Comparison of ENCODE assay signal across 8 cellular contexts in genomic region chr19:38134538-38135149, GRCh38.
DNase-seq lines count a peak whose midpoint lies in the region; ATAC-seq and TF ChIP-seq lines count a peak whose summit lies in the region.

No MANE protein-coding gene starts in this region.

- H3K4me3 ChIP-seq in IMR-90 (ENCODE audit: insufficient read depth, low read depth, low read length), result no peak overlapping the region

- H3K9me1 ChIP-seq in IMR-90 (ENCODE audit: insufficient read depth, low read length), result peaks cover 6% of the 10 kb centered on the region; the same call in 1 of the 2 replicates

- H3K56ac ChIP-seq in IMR-90 (ENCODE audit: extremely low read depth, insufficient read depth, low read length), result no peak overlapping the region

- H2AK5ac ChIP-seq in IMR-90 (ENCODE audit: low read depth, low read length), result no peak overlapping the region

- H2AK9ac ChIP-seq in IMR-90 (replicated peaks; ENCODE audit: low read depth, low read length, poor library complexity), result no peak overlapping the region

- no peak overlapping the region for H2BK5ac ChIP-seq in IMR-90 (ENCODE audit: low read depth, low read length, poor library complexity, severe bottlenecking)

- H3K36me3 ChIP-seq in IMR-90 (ENCODE audit: control insufficient read depth, insufficient read depth, low read length), result peaks cover 6% of the 10 kb centered on the region

- in situ Hi-C loops in IMR-90 (cut with MboI; ENCODE audit: low sequenced_read_pairs), result no loop called here

- H3K27me3 ChIP-seq in IMR-90 (ENCODE audit: control insufficient read depth, insufficient read depth, low read length), result no peaks in the 10 kb centered on the region

- no peak overlapping the region for H2BK120ac ChIP-seq in IMR-90 (ENCODE audit: low read depth, low read length)

- no peak overlapping the region for H2BK20ac ChIP-seq in IMR-90 (ENCODE audit: low read depth, low read length)

- TF ChIP-seq RAD21 in IMR-90 (IDR thresholded peaks at IDR 0.05; ENCODE audit: low read length), result peak; percentile 23; the same call in 1 of the 2 replicates

- no peak overlapping the region for H3K27ac ChIP-seq in IMR-90 (ENCODE audit: insufficient read depth, low read length)

- POLR2A ChIA-PET in IMR-90 (lab: Charles Lee; ENCODE audit: unreplicated experiment), result no interaction called here
- POLR2A ChIA-PET in activated CD4-positive, alpha-beta T cell treated with anti-CD3 and anti-CD28 coated beads, Interleukin-2, amount 10 ng/mL, durations not matched to agents 7 days and 5 days (lab: Charles Lee), result no interaction called here

- H3K4ac ChIP-seq in IMR-90 (ENCODE audit: low read depth, low read length), result no peak overlapping the region

- 0 out of 2 replicates have a peak, but pooled peaks have one; percentile 42 for ATAC-seq in IMR-90 (ENCODE audit: low read depth)
- ATAC-seq in HG02642 (IDR thresholded peaks at IDR 0.05; ENCODE audit: poor library complexity, unreplicated experiment), result no peak

- no peak for TF ChIP-seq POLR2A in IMR-90 (IDR thresholded peaks at IDR 0.05; ENCODE audit: low read depth, low read length)

- CTCF ChIA-PET in IMR-90 (lab: Yijun Ruan, JAX), result interaction anchor here (0.6 to 1.2 kb wide), 4 partner anchors 15 to 131 kb away, joined by 3 to 7 read pairs (median 5); no protein-coding TSS in a partner anchor
- CTCF ChIA-PET in activated CD4-positive, alpha-beta T cell treated with anti-CD3 and anti-CD28 coated beads, Interleukin-2, amount 10 ng/mL, durations not matched to agents 7 days and 5 days (lab: Charles Lee), result interaction anchor here (1.0 to 2.8 kb wide), 5 partner anchors 8 to 114 kb away, joined by 3 to 7 read pairs (median 3); no protein-coding TSS in a partner anchor

- H3K4me3 Mint-ChIP-seq in activated CD4-positive, alpha-beta T cell treated with anti-CD3 and anti-CD28 coated beads, Interleukin-2, amount 10 ng/mL, durations not matched to agents 7 days and 5 days, result no peak overlapping the region

- H3K79me1 ChIP-seq in IMR-90 (ENCODE audit: low read depth in 1 of 2, low read length in 2 of 2), result peaks cover 4 to 40% of the 10 kb centered on the region in 2 experiments; a peak in 3 of 4 replicates

- no peak overlapping the region for H2AFZ ChIP-seq in IMR-90 (replicated peaks; ENCODE audit: low read length, poor library complexity)

- no peak overlapping the region for H2BK15ac ChIP-seq in IMR-90 (ENCODE audit: low read depth, low read length)

- H3K4me2 ChIP-seq in IMR-90 (ENCODE audit: low read depth, low read length), result no peak overlapping the region

- no TSS peak for BruUV-seq in IMR-90 (replicated peaks; lab: Mats Ljungman, UMichigan)

- H4K5ac ChIP-seq in IMR-90 (ENCODE audit: low read depth, low read length), result no peak overlapping the region

- H3K4me1 Mint-ChIP-seq in activated CD4-positive, alpha-beta T cell treated with anti-CD3 and anti-CD28 coated beads, Interleukin-2, amount 10 ng/mL, durations not matched to agents 7 days and 5 days, result peaks cover 5% of the 10 kb centered on the region

- H3K23ac ChIP-seq in IMR-90 (ENCODE audit: low read depth, low read length), result no peak overlapping the region

- dilution Hi-C loops in IMR-90 (cut with HindIII; ENCODE audit: low sequenced_read_pairs, unreplicated experiment), result no loop called here

- H3K36me3 Mint-ChIP-seq in activated CD4-positive, alpha-beta T cell treated with anti-CD3 and anti-CD28 coated beads, Interleukin-2, amount 10 ng/mL, durations not matched to agents 7 days and 5 days (ENCODE audit: low read depth), result no peaks in the 10 kb centered on the region

- H4K20me1 ChIP-seq in IMR-90 (ENCODE audit: insufficient read depth, low read length), result no peaks in the 10 kb centered on the region; the same call in 1 of the 2 replicates

- intact Hi-C loops in IMR-90 (cut with micrococcal nuclease), result no loop called here

- peak; percentile 72 for DNase-seq in NCI-H82 (lab: John Stamatoyannopoulos, UW)
- DNase-seq in NCI-H82 treated with DMSO at 0.1 percent for 48 hours (lab: John Stamatoyannopoulos, UW; ENCODE audit: unreplicated experiment), result no peak
- peak; percentile 37 for DNase-seq in IMR-90
- DNase-seq in activated CD4-positive, alpha-beta T cell treated with anti-CD3 and anti-CD28 coated beads, Interleukin-2, amount 10 ng/mL, durations not matched to agents 7 days and 5 days, result peak; percentile 36
- peak; percentile 51 for DNase-seq in germinal center (ENCODE audit: low spot score)
- DNase-seq in stimulated activated CD4-positive, alpha-beta T cell treated with anti-CD3 and anti-CD28 coated beads, Interleukin-4, amount 100 ng/mL, for 24 hours, result peak; percentile 31
- DNase-seq in midbrain (lab: John Stamatoyannopoulos, UW), result no peak

- peaks cover 2% of the 10 kb centered on the region; the same call in 1 of the 2 replicates for H3K4me1 ChIP-seq in IMR-90 (ENCODE audit: control insufficient read depth, insufficient read depth, low read length)

- no peak overlapping the region for H4K8ac ChIP-seq in IMR-90 (ENCODE audit: low read depth in 2 of 2, low read length in 2 of 2)

- no peak overlapping the region for H4K91ac ChIP-seq in IMR-90 (ENCODE audit: insufficient read depth, low read depth, low read length)

- H3K9me3 ChIP-seq in IMR-90 (ENCODE audit: control insufficient read depth, insufficient read depth, low read length), result no peaks in the 10 kb centered on the region

- no peaks in the 10 kb centered on the region for H3K27me3 Mint-ChIP-seq in activated CD4-positive, alpha-beta T cell treated with anti-CD3 and anti-CD28 coated beads, Interleukin-2, amount 10 ng/mL, durations not matched to agents 7 days and 5 days

- H3K18ac ChIP-seq in IMR-90 (ENCODE audit: low read depth, low read length), result no peak overlapping the region

- H3K9ac ChIP-seq in IMR-90 (ENCODE audit: low read depth, low read length), result no peak overlapping the region

- H3K27ac Mint-ChIP-seq in activated CD4-positive, alpha-beta T cell treated with anti-CD3 and anti-CD28 coated beads, Interleukin-2, amount 10 ng/mL, durations not matched to agents 7 days and 5 days, result no peak overlapping the region

- H3K14ac ChIP-seq in IMR-90 (replicated peaks; ENCODE audit: low read depth, low read length), result no peak overlapping the region

- H3K9me3 Mint-ChIP-seq in activated CD4-positive, alpha-beta T cell treated with anti-CD3 and anti-CD28 coated beads, Interleukin-2, amount 10 ng/mL, durations not matched to agents 7 days and 5 days, result no peaks in the 10 kb centered on the region

- 68% methylated on average over 8 of the region's 14 CpGs; no CpG with 5 or more reads in 1 of the 2 experiments for WGBS in IMR-90 (ENCODE audit: extremely low coverage in 2 of 2, insufficient read length in 1 of 2), 2 experiments

- peak; percentile 58 for TF ChIP-seq CTCF in IMR-90 (conservative IDR thresholded peaks at IDR 0.05; ENCODE audit: low read depth, low read length)

TF ChIP-seq in IMR-90, 13 proteins besides CTCF, POLR2A, EP300 and RAD21:
- TF ChIP-seq SMC3 (IDR thresholded peaks at IDR 0.05; ENCODE audit: low read depth, low read length) (0 out of 2 replicates have a peak, but pooled peaks have one; percentile 6), ELK1 (IDR thresholded peaks at IDR 0.05; ENCODE audit: borderline replicate concordance, low read depth, low read length) (no peak), USF2 (IDR thresholded peaks at IDR 0.05; ENCODE audit: low read depth, low read length) (peak; percentile 75)

Comparison
In these comparisons a context has a peak if more than half of its experiments do, and no peak if none do; other contexts are left out.
1. DNase-seq: peak in NCI-H82 (single experiment), IMR-90 (single experiment), activated CD4-positive, alpha-beta T cell treated with anti-CD3 and anti-CD28 coated beads, Interleukin-2, amount 10 ng/mL, durations not matched to agents 7 days and 5 days (single experiment), germinal center (single experiment) and stimulated activated CD4-positive, alpha-beta T cell treated with anti-CD3 and anti-CD28 coated beads, Interleukin-4, amount 100 ng/mL, for 24 hours (single experiment); none in NCI-H82 treated with DMSO at 0.1 percent for 48 hours (single experiment) and midbrain (single experiment).